ENCODE assay signal across 15 cellular contexts in genomic region chr21:46021978-46022544, GRCh38. TPM values are rescaled to one million over a fixed set of nuclear protein-coding genes. Genes with fewer than 3 reads are reported as not detected.
DNase-seq lines count a peak whose midpoint lies in the region; ATAC-seq and TF ChIP-seq lines count a peak whose summit lies in the region.
"Had no signal": no experiment of that assay in that cellular context is flagged by ENCODE, and none has a peak within 500 bp of the region (broad histone marks: within the 10 kb centered on the region; RNA-seq: fewer than 3 reads in every experiment).

No MANE protein-coding gene starts in this region.

- H3K9me3 ChIP-seq in adipocyte (ENCODE audit: control insufficient read depth, low read length) (no peaks in the 10 kb centered on the region), right atrium auricular region (no peaks in the 10 kb centered on the region), psoas muscle (no peaks in the 10 kb centered on the region)
- H3K9me3 ChIP-seq in CD4-positive, alpha-beta T cell (ENCODE audit: control insufficient read depth, low read length): no peaks in the 10 kb centered on the region

- no peaks in the 10 kb centered on the region for H3K36me3 Mint-ChIP-seq in CD4-positive, alpha-beta T cell (ENCODE audit: low read depth)

- ATAC-seq in psoas muscle (peak in 3 of 4 donors; percentile 60 to 82 (median 70)), GM19035 (IDR thresholded peaks at IDR 0.05; ENCODE audit: unreplicated experiment) (no peak)
- no peak for ATAC-seq in CD4-positive, alpha-beta T cell (ENCODE audit: poor library complexity)

- H3K9me3 Mint-ChIP-seq in CD4-positive, alpha-beta T cell: no peaks in the 10 kb centered on the region

- H3K27ac Mint-ChIP-seq in CD4-positive, alpha-beta T cell: no peak overlapping the region
- H3K27ac Mint-ChIP-seq: progenitor cell of endocrine pancreas had no signal

- H3K27me3 ChIP-seq in adipocyte (replicated peaks; ENCODE audit: control insufficient read depth, insufficient read depth, low read length) (no peaks in the 10 kb centered on the region), right atrium auricular region (no peaks in the 10 kb centered on the region), psoas muscle (ENCODE audit: insufficient read depth in 3 of 3, low read length in 2 of 3) (peaks cover 0 to 20% (median 0%) of the 10 kb centered on the region in 3 donors)
- peaks cover 29% of the 10 kb centered on the region for H3K27me3 ChIP-seq in CD4-positive, alpha-beta T cell (ENCODE audit: control insufficient read depth, insufficient read depth, low read length)

- peaks cover 53% of the 10 kb centered on the region for H3K27me3 Mint-ChIP-seq in CD4-positive, alpha-beta T cell

- CTCF ChIA-PET in CD4-positive, alpha-beta T cell (lab: Charles Lee): no interaction called here

- H3K27ac ChIP-seq in right atrium auricular region (peak overlapping the region; percentile 22 to 26), psoas muscle (peak overlapping the region; percentile 16)
- H3K27ac ChIP-seq in CD4-positive, alpha-beta T cell (ENCODE audit: low read depth, low read length): no peak overlapping the region
- H3K27ac ChIP-seq: KMS-11 had no signal

- no peak overlapping the region for H3K4me3 Mint-ChIP-seq in CD4-positive, alpha-beta T cell

- 79 to 85% (median 81%) methylated on average over 23 of the region's 23 CpGs for WGBS in psoas muscle, 3 donors

- H3K9ac ChIP-seq in adipocyte (ENCODE audit: low read length): peak overlapping the region; percentile 75
- H3K9ac ChIP-seq: KMS-11 had no signal

- intact Hi-C loops in psoas muscle (cut with DNase I): no loop called here
- intact Hi-C loops in CD4-positive, alpha-beta T cell (cut with DNase I, micrococcal nuclease): no loop called here

- H3K36me3 ChIP-seq in adipocyte (ENCODE audit: control insufficient read depth, insufficient read depth, low read length, severe bottlenecking) (no peaks in the 10 kb centered on the region), right atrium auricular region (no peaks in the 10 kb centered on the region), psoas muscle (ENCODE audit: insufficient read depth in 1 of 2, low read depth in 1 of 2) (no peaks in the 10 kb centered on the region)

- H3K4me1 ChIP-seq in adipocyte (ENCODE audit: control insufficient read depth, insufficient read depth, low read length) (peaks cover 43% of the 10 kb centered on the region), right atrium auricular region (peaks cover 0 to 6% of the 10 kb centered on the region in 2 donors), psoas muscle (no peaks in the 10 kb centered on the region)

- no peak for TF ChIP-seq CTCF in right atrium auricular region (IDR thresholded peaks at IDR 0.05)
- no peak for TF ChIP-seq CTCF in psoas muscle (IDR thresholded peaks at IDR 0.05)
- TF ChIP-seq CTCF in CD4-positive, alpha-beta T cell (IDR thresholded peaks at IDR 0.05): no peak

- H3K4me3 ChIP-seq in adipocyte (ENCODE audit: low read length): peak overlapping the region; percentile 75
- peak overlapping the region in 1 of 2 donors; percentile 1 for H3K4me3 ChIP-seq in right atrium auricular region
- H3K4me3 ChIP-seq in psoas muscle: no peak overlapping the region

- POLR2A ChIA-PET in CD4-positive, alpha-beta T cell (lab: Charles Lee): no interaction called here

- no peaks in the 10 kb centered on the region for H3K4me1 Mint-ChIP-seq in CD4-positive, alpha-beta T cell (ENCODE audit: low read depth)

- peak; percentile 74 for DNase-seq in AG20443 (ENCODE audit: low spot score)
- no peak for DNase-seq in adipocyte (ENCODE audit: low read depth)
- peak; percentile 83 for DNase-seq in right atrium auricular region (ENCODE audit: low spot score)
- peak; percentile 79 to 87 for DNase-seq in psoas muscle
- no peak for DNase-seq in CD4-positive, alpha-beta T cell
- no peak for DNase-seq in NCI-H2107 (lab: John Stamatoyannopoulos, UW)
- no peak for DNase-seq in LoVo (ENCODE audit: low spot score)
- DNase-seq: C1 segment of cervical spinal cord; NCI-H187; NK-92 treated with Interleukin-12 subunit alpha and Interleukin-12 subunit beta, amount 100 ng/mL, for 24 hours; stimulated activated CD4-positive, alpha-beta T cell treated with anti-CD3 and anti-CD28 coated beads, Interleukin-4, amount 100 ng/mL, for 4 hours; stimulated activated naive CD4-positive, alpha-beta T cell had no signal

RNA-seq across cellular contexts. Expression of gene COL6A1, which starts 40.5 kb away (rescaled TPM):
- total RNA-seq in right atrium auricular region: 100 to 1,000 TPM; 201 to 278 TPM
- total RNA-seq in psoas muscle: 10 to 100 TPM; 36.1 to 83.0 (median 61.9) TPM
- 10 to 100 TPM; 29.4 to 32.1 (median 30.4) TPM for polyA plus RNA-seq in psoas muscle
- 1 to 10 TPM; 8.0 to 8.5 TPM for total RNA-seq in CD4-positive, alpha-beta T cell

Comparison
In these comparisons a context has a peak if more than half of its experiments do, and no peak if none do; other contexts are left out.
1. DNase-seq: peak in AG20443 (single experiment), right atrium auricular region (single experiment) and psoas muscle (2 of 2); none in adipocyte (single experiment), CD4-positive, alpha-beta T cell (0 of 10), NCI-H2107 (single experiment) and LoVo (single experiment).
2. ATAC-seq: peak in psoas muscle (3 of 4); none in CD4-positive, alpha-beta T cell (single experiment) and GM19035 (single experiment).